Comparison of ENCODE assay signal across 27 cellular contexts in genomic region chr3:115598216-115598615, GRCh38. TPM values are rescaled to one million over a fixed set of nuclear protein-coding genes. Genes with fewer than 3 reads are reported as not detected.
"Had no signal": no experiment of that assay in that cellular context is flagged by ENCODE, and none has a peak within 500 bp of the region (broad histone marks: within the 10 kb centered on the region; RNA-seq: fewer than 3 reads in every experiment).

No MANE protein-coding gene starts in this region.

- DNase-seq: dermis blood vessel endothelial cell; dorsolateral prefrontal cortex; effector CD4-positive, alpha-beta T cell; effector memory CD4-positive, alpha-beta T cell; foreskin keratinocyte; gastrocnemius medialis; glutamatergic neuron; head of caudate nucleus; heart right ventricle; hypothalamus; immature natural killer cell; islet precursor cell; left cardiac atrium; left lung; left ventricle myocardium superior; lower lobe of right lung; mesenchymal stem cell; mucosa of descending colon; naive B cell; naive thymus-derived CD8-positive, alpha-beta T cell had no signal

- H3K9me3 ChIP-seq: gastrocnemius medialis, lower lobe of right lung, mucosa of descending colon had no signal

- ATAC-seq: foreskin keratinocyte; gastrocnemius medialis; heart right ventricle; left cardiac atrium; left lung; left ventricle myocardium superior; lower lobe of right lung; mucosa of descending colon; naive thymus-derived CD8-positive, alpha-beta T cell had no signal

- H3K4me3 ChIP-seq: coronary artery, dorsolateral prefrontal cortex, esophagus muscularis mucosa, gastrocnemius medialis, heart right ventricle, left lung, lower lobe of right lung, mucosa of descending colon had no signal

- H3K4me1 ChIP-seq: esophagus muscularis mucosa, foreskin keratinocyte, gastrocnemius medialis, heart right ventricle, left lung, lower lobe of right lung had no signal

- H3K27me3 ChIP-seq: dorsolateral prefrontal cortex, esophagus muscularis mucosa, foreskin keratinocyte, gastrocnemius medialis, left lung had no signal

- H3K36me3 ChIP-seq: esophagus muscularis mucosa, gastrocnemius medialis, heart right ventricle, left lung, lower lobe of right lung had no signal

- H3K27ac ChIP-seq: coronary artery, dorsolateral prefrontal cortex, esophagus muscularis mucosa, foreskin keratinocyte, gastrocnemius medialis, heart right ventricle, left lung, lower lobe of right lung had no signal

RNA-seq across cellular contexts. Expression of gene GAP43, which starts 25.1 kb away (rescaled TPM):
- total RNA-seq: dermis blood vessel endothelial cell; endothelial cell of umbilical vein; epithelial cell of proximal tubule; fibroblast of villous mesenchyme; foreskin keratinocyte; lower lobe of right lung; lung microvascular endothelial cell; mesenteric fat pad; naive thymus-derived CD8-positive, alpha-beta T cell had no signal
- polyA plus RNA-seq: foreskin keratinocyte; immature natural killer cell; naive thymus-derived CD8-positive, alpha-beta T cell had no signal
